18 cellular contexts compared by ENCODE assay signal in genomic region chr10:22672594-22673392, GRCh38. TPM values are rescaled to one million over a fixed set of nuclear protein-coding genes. Genes with fewer than 3 reads are reported as not detected.
A peak's percentile ranks its signal among the peaks of the same experiment; 100 is the strongest.
DNase-seq lines count a peak whose midpoint lies in the region; ATAC-seq and TF ChIP-seq lines count a peak whose summit lies in the region.
"Had no signal": no experiment of that assay in that cellular context is flagged by ENCODE, and none has a peak within 500 bp of the region (broad histone marks: within the 10 kb centered on the region; RNA-seq: fewer than 3 reads in every experiment).

No MANE protein-coding gene starts in this region.

- TF ChIP-seq CTCF in IMR-90 (conservative IDR thresholded peaks at IDR 0.05; ENCODE audit: low read depth, low read length) (no peak), foreskin keratinocyte (conservative IDR thresholded peaks at IDR 0.05) (no peak)

- POLR2A ChIA-PET in IMR-90 (lab: Charles Lee; ENCODE audit: unreplicated experiment), result no interaction called here

- H3K9me3 ChIP-seq in IMR-90 (ENCODE audit: control insufficient read depth, insufficient read depth, low read length), result no peaks in the 10 kb centered on the region
- no peaks in the 10 kb centered on the region for H3K9me3 ChIP-seq in mesenchymal stem cell (ENCODE audit: control insufficient read depth, low read length)
- no peaks in the 10 kb centered on the region for H3K9me3 ChIP-seq in right cardiac atrium (ENCODE audit: control insufficient read depth, low read length)
- H3K9me3 ChIP-seq: BE2C had no signal

- H4K20me1 ChIP-seq in IMR-90 (ENCODE audit: insufficient read depth, low read length), result peaks cover 41% of the 10 kb centered on the region

- H3K4me2 ChIP-seq in IMR-90 (ENCODE audit: low read depth, low read length) (no peak overlapping the region), mesenchymal stem cell (ENCODE audit: low read length, poor library complexity, severe bottlenecking) (no peak overlapping the region)
- H3K4me2 ChIP-seq: KMS-11 had no signal

- dilution Hi-C loops in IMR-90 (cut with HindIII; ENCODE audit: low sequenced_read_pairs, unreplicated experiment), result no loop called here

- H4K8ac ChIP-seq in IMR-90 (ENCODE audit: low read depth in 2 of 2, low read length in 2 of 2) (no peak overlapping the region), mesenchymal stem cell (ENCODE audit: low read length) (no peak overlapping the region)

- peak overlapping the region; percentile 45 for H3K27ac Mint-ChIP-seq in activated T-helper 2 cell treated with anti-CD3 and anti-CD28 coated beads, Interferon-gamma antibody, Interleukin-2, Interleukin-4, amounts not matched to agents 10 μg/mL and 5 μg/mL and 100 μg/mL, durations not matched to agents 14 hours and 24 hours and 36 hours

- BruUV-seq in IMR-90 (replicated peaks; lab: Mats Ljungman, UMichigan), result no TSS peak

- H2AFZ ChIP-seq in IMR-90 (replicated peaks; ENCODE audit: low read length, poor library complexity), result no peak overlapping the region
- H2AFZ ChIP-seq in mesenchymal stem cell (ENCODE audit: low read depth, low read length), result no peak overlapping the region

- CTCF ChIA-PET in IMR-90 (lab: Yijun Ruan, JAX), result no interaction called here

- no peaks in the 10 kb centered on the region for H3K9me3 Mint-ChIP-seq in activated T-helper 2 cell treated with anti-CD3 and anti-CD28 coated beads, Interferon-gamma antibody, Interleukin-2, Interleukin-4, amounts not matched to agents 10 μg/mL and 5 μg/mL and 100 μg/mL, durations not matched to agents 14 hours and 24 hours and 36 hours

- H2BK5ac ChIP-seq in IMR-90 (ENCODE audit: low read depth, low read length, poor library complexity, severe bottlenecking) (no peak overlapping the region), mesenchymal stem cell (ENCODE audit: low read depth, low read length, poor library complexity, severe bottlenecking) (no peak overlapping the region)

- H4K5ac ChIP-seq in IMR-90 (ENCODE audit: low read depth, low read length), result no peak overlapping the region

- no peak overlapping the region for H3K56ac ChIP-seq in IMR-90 (ENCODE audit: extremely low read depth, insufficient read depth, low read length)

- H3K14ac ChIP-seq in IMR-90 (replicated peaks; ENCODE audit: low read depth, low read length) (0 out of 2 replicates have a peak overlapping the region, but pooled peaks have one; percentile 8), mesenchymal stem cell (ENCODE audit: low read length in 2 of 2) (no peak overlapping the region)

- H2AK5ac ChIP-seq in IMR-90 (ENCODE audit: low read depth, low read length), result no peak overlapping the region
- H2AK5ac ChIP-seq in mesenchymal stem cell (ENCODE audit: low read length, severe bottlenecking), result no peak overlapping the region

- H3K4me3 ChIP-seq in IMR-90 (ENCODE audit: insufficient read depth, low read depth, low read length) (no peak overlapping the region), mesenchymal stem cell (ENCODE audit: insufficient read depth in 1 of 2, low read depth in 1 of 2, low read length in 2 of 2) (no peak overlapping the region), right cardiac atrium (ENCODE audit: low read length) (no peak overlapping the region)

- H3K4ac ChIP-seq in IMR-90 (ENCODE audit: low read depth, low read length) (no peak overlapping the region), mesenchymal stem cell (ENCODE audit: low read depth in 1 of 2, low read length in 2 of 2) (no peak overlapping the region)

- H3K4me3 Mint-ChIP-seq in activated T-helper 2 cell treated with anti-CD3 and anti-CD28 coated beads, Interferon-gamma antibody, Interleukin-2, Interleukin-4, amounts not matched to agents 10 μg/mL and 5 μg/mL and 100 μg/mL, durations not matched to agents 14 hours and 24 hours and 36 hours (ENCODE audit: low read depth), result no peak overlapping the region

- no peak for TF ChIP-seq POLR2A in IMR-90 (IDR thresholded peaks at IDR 0.05; ENCODE audit: low read depth, low read length)

- H3K18ac ChIP-seq in IMR-90 (ENCODE audit: low read depth, low read length) (no peak overlapping the region), mesenchymal stem cell (ENCODE audit: low read depth in 1 of 2, low read length in 2 of 2) (no peak overlapping the region)

- H3K36me3 Mint-ChIP-seq in activated T-helper 2 cell treated with anti-CD3 and anti-CD28 coated beads, Interferon-gamma antibody, Interleukin-2, Interleukin-4, amounts not matched to agents 10 μg/mL and 5 μg/mL and 100 μg/mL, durations not matched to agents 14 hours and 24 hours and 36 hours (ENCODE audit: low read depth), result peaks cover 9% of the 10 kb centered on the region

- H4K91ac ChIP-seq in IMR-90 (ENCODE audit: insufficient read depth, low read depth, low read length) (no peak overlapping the region), mesenchymal stem cell (ENCODE audit: low read length) (no peak overlapping the region)

- H3K79me1 ChIP-seq in IMR-90 (ENCODE audit: low read depth in 1 of 2, low read length in 2 of 2), result peaks cover 53 to 69% of the 10 kb centered on the region in 2 experiments
- peaks cover 12% of the 10 kb centered on the region for H3K79me1 ChIP-seq in mesenchymal stem cell (replicated peaks; ENCODE audit: low read length, poor library complexity, severe bottlenecking)

- peaks cover 10% of the 10 kb centered on the region; the same call in 1 of the 2 replicates for H3K9me1 ChIP-seq in IMR-90 (ENCODE audit: insufficient read depth, low read length)

- in situ Hi-C loops in IMR-90 (cut with MboI; ENCODE audit: low sequenced_read_pairs), result no loop called here

- H3K36me3 ChIP-seq in IMR-90 (ENCODE audit: control insufficient read depth, insufficient read depth, low read length), result no peaks in the 10 kb centered on the region
- peaks cover 0 to 2% of the 10 kb centered on the region in 2 experiments for H3K36me3 ChIP-seq in mesenchymal stem cell (ENCODE audit: control insufficient read depth in 1 of 2, insufficient read depth in 2 of 2, low read depth in 1 of 2, low read length in 2 of 2)
- H3K36me3 ChIP-seq: BE2C had no signal

- no peak overlapping the region for H2BK12ac ChIP-seq in mesenchymal stem cell (ENCODE audit: low read length in 2 of 2)

- DNase-seq in DMS53 (lab: John Stamatoyannopoulos, UW) (peak; percentile 59), IMR-90 (no peak), mesenchymal stem cell (peak; percentile 20), right cardiac atrium (no peak), foreskin keratinocyte (no peak), COLO829 (ENCODE audit: low spot score) (no peak)
- DNase-seq in activated T-helper 2 cell treated with anti-CD3 and anti-CD28 coated beads, Interferon-gamma antibody, Interleukin-2, Interleukin-4, amounts not matched to agents 10 μg/mL and 5 μg/mL and 100 μg/mL, durations not matched to agents 14 hours and 24 hours and 36 hours (ENCODE audit: low spot score), result no peak
- DNase-seq: amniotic stem cell; BE2C; EL; left cardiac atrium; NCI-H345; SIG-M5; stimulated activated naive CD4-positive, alpha-beta T cell treated with Interleukin-2 at 50 U/mL for 16 hours had no signal

- H2BK120ac ChIP-seq in IMR-90 (ENCODE audit: low read depth, low read length) (no peak overlapping the region), mesenchymal stem cell (ENCODE audit: low read depth, low read length) (no peak overlapping the region)

- H3K27me3 Mint-ChIP-seq in activated T-helper 2 cell treated with anti-CD3 and anti-CD28 coated beads, Interferon-gamma antibody, Interleukin-2, Interleukin-4, amounts not matched to agents 10 μg/mL and 5 μg/mL and 100 μg/mL, durations not matched to agents 14 hours and 24 hours and 36 hours (ENCODE audit: low read depth), result no peaks in the 10 kb centered on the region

- peaks cover 68% of the 10 kb centered on the region for H3K4me1 Mint-ChIP-seq in activated T-helper 2 cell treated with anti-CD3 and anti-CD28 coated beads, Interferon-gamma antibody, Interleukin-2, Interleukin-4, amounts not matched to agents 10 μg/mL and 5 μg/mL and 100 μg/mL, durations not matched to agents 14 hours and 24 hours and 36 hours (ENCODE audit: low read depth)

- ATAC-seq in IMR-90 (ENCODE audit: low read depth), result no peak
- ATAC-seq in right cardiac atrium, result no peak
- ATAC-seq in HG02981 (IDR thresholded peaks at IDR 0.05; ENCODE audit: unreplicated experiment), result no peak
- no peak for ATAC-seq in foreskin keratinocyte
- ATAC-seq: esophagus mucosa, HCT116, left cardiac atrium had no signal

- no peak overlapping the region for H2BK20ac ChIP-seq in IMR-90 (ENCODE audit: low read depth, low read length)

- H3K9ac ChIP-seq in IMR-90 (ENCODE audit: low read depth, low read length), result no peak overlapping the region
- H3K9ac ChIP-seq in mesenchymal stem cell (ENCODE audit: low read length), result no peak overlapping the region
- H3K9ac ChIP-seq: KMS-11 had no signal

- TF ChIP-seq RAD21 in IMR-90 (IDR thresholded peaks at IDR 0.05; ENCODE audit: low read length), result no peak

- H2BK15ac ChIP-seq in IMR-90 (ENCODE audit: low read depth, low read length), result no peak overlapping the region
- no peak overlapping the region for H2BK15ac ChIP-seq in mesenchymal stem cell (ENCODE audit: low read depth, poor library complexity, severe bottlenecking)

- H3K27me3 ChIP-seq in IMR-90 (ENCODE audit: control insufficient read depth, insufficient read depth, low read length) (no peaks in the 10 kb centered on the region), mesenchymal stem cell (ENCODE audit: control insufficient read depth in 1 of 2, insufficient read depth in 1 of 2, low read length in 2 of 2) (no peaks in the 10 kb centered on the region), right cardiac atrium (ENCODE audit: control insufficient read depth, insufficient read depth) (no peaks in the 10 kb centered on the region), foreskin keratinocyte (no peaks in the 10 kb centered on the region)
- H3K27me3 ChIP-seq: BE2C had no signal

- H2AK9ac ChIP-seq in IMR-90 (replicated peaks; ENCODE audit: low read depth, low read length, poor library complexity), result no peak overlapping the region

- H3K4me1 ChIP-seq in IMR-90 (ENCODE audit: control insufficient read depth, insufficient read depth, low read length) (no peaks in the 10 kb centered on the region; the same call in 1 of the 2 replicates), mesenchymal stem cell (ENCODE audit: control insufficient read depth, insufficient read depth, low read depth, low read length) (peaks cover 3% of the 10 kb centered on the region), right cardiac atrium (ENCODE audit: control insufficient read depth, insufficient read depth, low read length) (peaks cover 11% of the 10 kb centered on the region), foreskin keratinocyte (no peaks in the 10 kb centered on the region)

- H3K23ac ChIP-seq in IMR-90 (ENCODE audit: low read depth, low read length) (no peak overlapping the region), mesenchymal stem cell (ENCODE audit: low read length in 2 of 2) (no peak overlapping the region)

- H3K27ac ChIP-seq in IMR-90 (ENCODE audit: insufficient read depth, low read length) (no peak overlapping the region), mesenchymal stem cell (ENCODE audit: low read length, poor library complexity, severe bottlenecking) (no peak overlapping the region), right cardiac atrium (ENCODE audit: low read length) (no peak overlapping the region), foreskin keratinocyte (no peak overlapping the region)
- H3K27ac ChIP-seq: KMS-11 had no signal

- intact Hi-C loops in IMR-90 (cut with micrococcal nuclease) (no loop called here), right cardiac atrium (cut with DNase I) (no loop called here)
- intact Hi-C loops in activated T-helper 2 cell treated with anti-CD3 and anti-CD28 coated beads, Interferon-gamma antibody, Interleukin-2, Interleukin-4, amounts not matched to agents 10 μg/mL and 5 μg/mL and 100 μg/mL, durations not matched to agents 14 hours and 24 hours and 36 hours (cut with micrococcal nuclease), result no loop called here

- no CpG with 5 or more reads among the region's 7 CpGs for WGBS in IMR-90 (ENCODE audit: extremely low coverage in 2 of 2, insufficient read length in 1 of 2), 2 experiments
- WGBS in mesenchymal stem cell, result 48% methylated on average over 5 of the region's 7 CpGs
- 73% methylated on average over 7 of the region's 7 CpGs for WGBS in right cardiac atrium

RNA-seq across cellular contexts. Expression of gene PIP4K2A, which starts 41.6 kb away (rescaled TPM):
- total RNA-seq in IMR-90 (2012; rRNA removed), result 18.1 and 21.9 TPM in 2 replicates
- polyA plus RNA-seq in IMR-90 (2012; rRNA removed), result 8.8 and 9.8 TPM in 2 replicates
- polyA plus RNA-seq in IMR-90 (2012; cell fraction: cytosol; rRNA removed), result 2.7 and 3.9 TPM in 2 replicates
- 1.3 and 7.1 TPM in 2 replicates for polyA plus RNA-seq in IMR-90 (2012; cell fraction: nucleus; rRNA removed; ENCODE audit: low replicate concordance)
- 104 and 105 TPM in 2 replicates for total RNA-seq in activated T-helper 2 cell treated with anti-CD3 and anti-CD28 coated beads, Interferon-gamma antibody, Interleukin-2, Interleukin-4, amounts not matched to agents 10 μg/mL and 5 μg/mL and 100 μg/mL, durations not matched to agents 14 hours and 24 hours and 36 hours
- 53.7 TPM for polyA plus RNA-seq in mesenchymal stem cell (2013, experiment 1 of 2)
- 51.9 TPM for polyA plus RNA-seq in mesenchymal stem cell (2013, experiment 2 of 2)
- 10 to 100 TPM; 21.4 to 31.7 (median 24.5) TPM for total RNA-seq in right cardiac atrium
- 10.1 TPM for polyA plus RNA-seq in right cardiac atrium
- 15.1 and 16.0 TPM in 2 replicates for total RNA-seq in foreskin keratinocyte
- polyA plus RNA-seq in foreskin keratinocyte, result 6.3 and 6.7 TPM in 2 replicates

Comparison
In these comparisons a context has a peak if more than half of its experiments do, and no peak if none do; other contexts are left out.
1. DNase-seq: peak in DMS53 (single experiment) and mesenchymal stem cell (single experiment); none in IMR-90 (single experiment), activated T-helper 2 cell treated with anti-CD3 and anti-CD28 coated beads, Interferon-gamma antibody, Interleukin-2, Interleukin-4, amounts not matched to agents 10 μg/mL and 5 μg/mL and 100 μg/mL, durations not matched to agents 14 hours and 24 hours and 36 hours (single experiment), right cardiac atrium (0 of 3), foreskin keratinocyte (0 of 2) and COLO829 (single experiment).